In genomic region chr16:3074860-3075545, GRCh38 we compare ENCODE assay signal across 1 cellular context.
TF ChIP-seq lines count a peak whose summit lies in the region.

No MANE protein-coding gene starts in this region.

TF ChIP-seq in GM12878, 131 proteins besides CTCF, POLR2A, EP300 and RAD21 (continues in another document):
- TF ChIP-seq FOXM1 (IDR thresholded peaks at IDR 0.05; ENCODE audit: low read depth, low read length) (peak; percentile 56; the same call in 1 of the 2 replicates), YY1 (IDR thresholded peaks at IDR 0.05; ENCODE audit: low read depth, low read length) (peak; percentile 21; the same call in 1 of the 2 replicates), CEBPB (IDR thresholded peaks at IDR 0.05; ENCODE audit: borderline replicate concordance in 1 of 2, low read depth in 2 of 2, low read length in 2 of 2) (0 out of 4 replicates have a peak, but pooled peaks of 1 of the 2 experiments have one; percentile 23), ZNF274 (IDR thresholded peaks at IDR 0.05; ENCODE audit: insufficient read depth, insufficient read length) (no peak), SP1 (IDR thresholded peaks at IDR 0.05; ENCODE audit: low read depth, low read length) (peak; percentile 69), NBN (IDR thresholded peaks at IDR 0.05) (peak; percentile 70), CREM (IDR thresholded peaks at IDR 0.05; ENCODE audit: low read depth) (peak; percentile 74; the same call in 1 of the 2 replicates), ZNF24 (IDR thresholded peaks at IDR 0.05) (peak; percentile 36; the same call in 1 of the 2 replicates), BMI1 (IDR thresholded peaks at IDR 0.05; ENCODE audit: borderline replicate concordance) (no peak), E4F1 (IDR thresholded peaks at IDR 0.05; ENCODE audit: borderline replicate concordance, partially characterized antibody) (no peak), HSF1 (IDR thresholded peaks at IDR 0.05; ENCODE audit: low read depth, low read length) (no peak), RUNX3 (IDR thresholded peaks at IDR 0.05; ENCODE audit: low read length) (peak; percentile 95), NR2C1 (IDR thresholded peaks at IDR 0.05) (no peak), HCFC1 (IDR thresholded peaks at IDR 0.05; ENCODE audit: low read length) (no peak), CREB1 (IDR thresholded peaks at IDR 0.05; ENCODE audit: low read depth) (0 out of 2 replicates have a peak, but pooled peaks have one; percentile 32), RB1 (IDR thresholded peaks at IDR 0.05; ENCODE audit: borderline replicate concordance) (no peak), MLLT1 (IDR thresholded peaks at IDR 0.05) (0 out of 2 replicates have a peak, but pooled peaks have one; percentile 37), TCF12 (IDR thresholded peaks at IDR 0.05; ENCODE audit: low read depth, low read length) (peak; percentile 94), CBX5 (IDR thresholded peaks at IDR 0.05; ENCODE audit: low read depth) (no peak), MXI1 (IDR thresholded peaks at IDR 0.05; ENCODE audit: low read depth, low read length) (no peak), NR2C2 (IDR thresholded peaks at IDR 0.05; ENCODE audit: borderline replicate concordance, control insufficient read depth, insufficient read length, low read depth) (no peak), FOS (IDR thresholded peaks at IDR 0.05; ENCODE audit: borderline replicate concordance, extremely low read depth, insufficient read length) (no peak), MEF2A (IDR thresholded peaks at IDR 0.05; ENCODE audit: insufficient read depth, low read depth, low read length) (0 out of 2 replicates have a peak, but pooled peaks have one; percentile 13), ZBTB33 (IDR thresholded peaks at IDR 0.05) (no peak), ATF7 (IDR thresholded peaks at IDR 0.05; ENCODE audit: low read depth) (peak; percentile 44; the same call in 1 of the 2 replicates), RCOR1 (conservative IDR thresholded peaks at IDR 0.05; ENCODE audit: low read depth, low read length) (no peak), PAX5 (IDR thresholded peaks at IDR 0.05; ENCODE audit: borderline replicate concordance, low read depth, low read length) (peak; percentile 76; the same call in 1 of the 2 replicates), CBFB (IDR thresholded peaks at IDR 0.05; ENCODE audit: low read depth) (peak; percentile 77; the same call in 1 of the 2 replicates), TARDBP (IDR thresholded peaks at IDR 0.05; ENCODE audit: borderline replicate concordance) (no peak; the same call in 1 of the 2 replicates), IRF4 (IDR thresholded peaks at IDR 0.05; ENCODE audit: low read depth, low read length) (0 out of 2 replicates have a peak, but pooled peaks have one; percentile 33), EZH2 (IDR thresholded peaks at IDR 0.05; ENCODE audit: borderline replicate concordance, control insufficient read depth, low read depth, low read length) (no peak), ZNF217 (IDR thresholded peaks at IDR 0.05) (0 out of 2 replicates have a peak, but pooled peaks have one; percentile 63), POLR2AphosphoS2 (IDR thresholded peaks at IDR 0.05; ENCODE audit: low read depth, low read length) (no peak), ETV6 (conservative IDR thresholded peaks at IDR 0.05 in 1 of 2, IDR thresholded peaks at IDR 0.05 in 1 of 2; ENCODE audit: borderline replicate concordance in 1 of 2, low read depth in 1 of 2) (0 out of 4 replicates have a peak, but pooled peaks of 1 of the 2 experiments have one; percentile 53), TCF3 (IDR thresholded peaks at IDR 0.05; ENCODE audit: borderline replicate concordance, insufficient read depth, low read depth, low read length) (peak; percentile 92), TAF1 (IDR thresholded peaks at IDR 0.05; ENCODE audit: borderline replicate concordance, low read depth, low read length) (peak; percentile 44; the same call in 1 of the 2 replicates), BCL11A (IDR thresholded peaks at IDR 0.05; ENCODE audit: low read depth, low read length) (peak; percentile 63; the same call in 1 of the 2 replicates), EED (IDR thresholded peaks at IDR 0.05; ENCODE audit: low read depth) (peak; percentile 38; the same call in 1 of the 2 replicates), IKZF2 (IDR thresholded peaks at IDR 0.05) (peak in 1 of 2 experiments; percentile 22; a peak in 2 of 4 replicates), ZNF687 (IDR thresholded peaks at IDR 0.05) (peak; percentile 74), POU2F2 (IDR thresholded peaks at IDR 0.05; ENCODE audit: borderline replicate concordance, low read depth, low read length) (peak; percentile 76; the same call in 1 of the 3 replicates), BHLHE40 (IDR thresholded peaks at IDR 0.05; ENCODE audit: borderline replicate concordance in 1 of 2, low read depth in 2 of 2, low read length in 1 of 2) (peak; percentile 79; a peak in 3 of 4 replicates), DPF2 (IDR thresholded peaks at IDR 0.05) (0 out of 2 replicates have a peak, but pooled peaks have one; percentile 19), ZNF592 (IDR thresholded peaks at IDR 0.05) (no peak), NFIC (IDR thresholded peaks at IDR 0.05; ENCODE audit: low read depth, low read length) (peak; percentile 33; the same call in 1 of the 2 replicates), MEF2B (IDR thresholded peaks at IDR 0.05; ENCODE audit: partially characterized antibody, poor library complexity, severe bottlenecking) (peak; percentile 21), CBX3 (IDR thresholded peaks at IDR 0.05; ENCODE audit: borderline replicate concordance, low read depth) (no peak), SMARCA5 (IDR thresholded peaks at IDR 0.05) (0 out of 2 replicates have a peak, but pooled peaks have one; percentile 73), CHD1 (IDR thresholded peaks at IDR 0.05; ENCODE audit: low read depth, low read length) (no peak), SMAD1 (IDR thresholded peaks at IDR 0.05; ENCODE audit: low read depth, partially characterized antibody) (no peak)
- TF ChIP-seq, protein P1, sequence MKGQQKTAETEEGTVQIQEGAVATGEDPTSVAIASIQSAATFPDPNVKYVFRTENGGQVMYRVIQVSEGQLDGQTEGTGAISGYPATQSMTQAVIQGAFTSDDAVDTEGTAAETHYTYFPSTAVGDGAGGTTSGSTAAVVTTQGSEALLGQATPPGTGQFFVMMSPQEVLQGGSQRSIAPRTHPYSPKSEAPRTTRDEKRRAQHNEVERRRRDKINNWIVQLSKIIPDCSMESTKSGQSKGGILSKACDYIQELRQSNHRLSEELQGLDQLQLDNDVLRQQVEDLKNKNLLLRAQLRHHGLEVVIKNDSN (IDR thresholded peaks at IDR 0.05; ENCODE audit: borderline replicate concordance, extremely low read length, insufficient read depth, low read depth, low read length) = no peak
